Comparison of ENCODE assay signal across 14 cellular contexts in genomic region chr11:46684364-46684763, GRCh38. TPM values are rescaled to one million over a fixed set of nuclear protein-coding genes. Genes with fewer than 3 reads are reported as not detected.
DNase-seq lines count a peak whose midpoint lies in the region; TF ChIP-seq lines count a peak whose summit lies in the region.
"Had no signal": no experiment of that assay in that cellular context is flagged by ENCODE, and none has a peak within 500 bp of the region (broad histone marks: within the 10 kb centered on the region; RNA-seq: fewer than 3 reads in every experiment).

No MANE protein-coding gene starts in this region.

- 72 to 77% (median 74%) methylated on average over 3 of the region's 3 CpGs for WGBS in spleen, 5 donors
- 92% methylated on average over 3 of the region's 3 CpGs for WGBS in mammary epithelial cell (ENCODE audit: low coverage, missing lambda C conversion rate)

- H4K20me1 ChIP-seq in mammary epithelial cell (ENCODE audit: insufficient read depth, low read length), result no peaks in the 10 kb centered on the region

- H3K4me1 ChIP-seq in right atrium auricular region (peaks cover 0 to 50% of the 10 kb centered on the region in 2 donors), spleen (peaks cover 5 to 68% (median 30%) of the 10 kb centered on the region in 6 donors), mammary epithelial cell (ENCODE audit: insufficient read depth, low read length) (peaks cover 33% of the 10 kb centered on the region)

- H3K36me3 ChIP-seq in right atrium auricular region (peaks cover 59% of the 10 kb centered on the region), spleen (peaks cover 0 to 100% (median 76%) of the 10 kb centered on the region in 6 donors), mammary epithelial cell (ENCODE audit: insufficient read depth, low read length) (peaks cover 8% of the 10 kb centered on the region)

- H3K4me3 ChIP-seq in choroid plexus epithelial cell (ENCODE audit: low read depth, low read length) (no peak overlapping the region), right atrium auricular region (no peak overlapping the region), spleen (no peak overlapping the region), mammary epithelial cell (replicated peaks in 1 of 3; ENCODE audit: insufficient read depth in 1 of 3, low read depth in 2 of 3, low read length in 3 of 3) (no peak overlapping the region)
- H3K4me3 ChIP-seq: lung had no signal

- in situ Hi-C loops in KBM-7 (cut with MboI; ENCODE audit: low pct_unique_long_range_greater_than_20kb, low sequenced_read_pairs), result loop anchor here (25.0 kb wide), 1 partner anchor 478 kb away; no protein-coding TSS in a partner anchor
- in situ Hi-C loops in mammary epithelial cell (cut with MboI; ENCODE audit: low sequenced_read_pairs in 2 of 2), result no loop called here

- dilution Hi-C loops in mammary epithelial cell (cut with HindIII; ENCODE audit: low sequenced_read_pairs), result no loop called here

- CTCF ChIA-PET in mammary epithelial cell (lab: Charles Lee; ENCODE audit: low non-redundant PET), result no interaction called here

- intact Hi-C loops in spleen (cut with DNase I; ENCODE audit: low total_unique reads), result no loop called here
- intact Hi-C loops in mammary epithelial cell (cut with micrococcal nuclease), result no loop called here

- H3K79me2 ChIP-seq in mammary epithelial cell (ENCODE audit: insufficient read depth, low read length), result no peaks in the 10 kb centered on the region

- H3K27ac ChIP-seq in right atrium auricular region (peak overlapping the region; percentile 78 to 89), spleen (peak overlapping the region in 5 of 8 donors; percentile 45 to 78 (median 50)), mammary epithelial cell (ENCODE audit: insufficient read depth, low read depth, low read length) (no peak overlapping the region)
- H3K27ac ChIP-seq: VCaP had no signal

- TF ChIP-seq CTCF in choroid plexus epithelial cell (conservative IDR thresholded peaks at IDR 0.05; ENCODE audit: low read depth, low read length), result no peak
- TF ChIP-seq CTCF in right atrium auricular region (IDR thresholded peaks at IDR 0.05), result no peak
- TF ChIP-seq CTCF in spleen (IDR thresholded peaks at IDR 0.05 in 8 of 11, conservative IDR thresholded peaks at IDR 0.05 in 3 of 11), result no peak
- no peak for TF ChIP-seq CTCF in mammary epithelial cell (conservative IDR thresholded peaks at IDR 0.05 in 1 of 2, IDR thresholded peaks at IDR 0.05 in 1 of 2; ENCODE audit: extremely low read depth in 1 of 2, insufficient read depth in 1 of 2, low read depth in 1 of 2, low read length in 2 of 2)

- no peak overlapping the region for H3K4me2 ChIP-seq in mammary epithelial cell (ENCODE audit: insufficient read depth, low read depth, low read length)

- no peak overlapping the region for H2AFZ ChIP-seq in mammary epithelial cell (ENCODE audit: low read depth, low read length)

- no TSS peak for BruUV-seq in mammary epithelial cell (replicated peaks; lab: Mats Ljungman, UMichigan)

- H3K9ac ChIP-seq in mammary epithelial cell (ENCODE audit: insufficient read depth, low read length), result no peak overlapping the region

- TF ChIP-seq POLR2A in spleen (IDR thresholded peaks at IDR 0.05), result no peak

- H3K27me3 ChIP-seq in right atrium auricular region (no peaks in the 10 kb centered on the region), spleen (replicated peaks in 1 of 7) (no peaks in the 10 kb centered on the region), mammary epithelial cell (ENCODE audit: insufficient read depth, low read length) (no peaks in the 10 kb centered on the region)

- DNase-seq in MV-4-11 (lab: John Stamatoyannopoulos, UW) (peak; percentile 46), choroid plexus epithelial cell (ENCODE audit: low read depth) (peak; percentile 34), right atrium auricular region (ENCODE audit: low spot score) (no peak), spleen (no peak), KBM-7 (no peak), mammary epithelial cell (no peak)
- DNase-seq in activated naive CD4-positive, alpha-beta T cell treated with anti-CD3 and anti-CD28 coated beads, Interleukin-2, amount 50 U/mL, for 16 hours, result no peak
- DNase-seq: activated CD8-positive, alpha-beta T cell treated with anti-CD3 and anti-CD28 coated beads, Interleukin-2, amount 10 ng/mL, durations not matched to agents 7 days and 5 days; NCI-H1105; RPMI8226; stimulated activated naive B cell treated with anti-CD40 and anti-IgM and Interleukin-4, amounts not matched to agents 10 μg/mL and 1 μg/mL and 100 μg/mL, for 72 hours; T-cell had no signal

- H3K9me3 ChIP-seq in right atrium auricular region (no peaks in the 10 kb centered on the region), spleen (no peaks in the 10 kb centered on the region), mammary epithelial cell (replicated peaks; ENCODE audit: insufficient read depth, low read length) (no peaks in the 10 kb centered on the region)

RNA-seq across cellular contexts. Expression of gene ARHGAP1, which starts 16.1 kb away (rescaled TPM):
- total RNA-seq in right atrium auricular region (100 to 1,000 TPM in 1 of 2 donors, 10 to 100 TPM in 1; 88.1 to 117 TPM), spleen (100 to 1,000 TPM in 2 of 7 donors, 10 to 100 TPM in 5; 62.5 to 137 (median 88.7) TPM), mammary epithelial cell (100 to 1,000 TPM in 1 of 2 donors, 10 to 100 TPM in 1; 57.2 to 123 TPM)
- polyA plus RNA-seq in spleen (10 to 100 TPM; 13.3 to 26.5 (median 15.5) TPM), mammary epithelial cell (25.5 TPM)
- polyA minus RNA-seq in mammary epithelial cell, result 162 TPM

RNA-seq across cellular contexts. Expression of gene ZNF408, which starts 16.5 kb away (rescaled TPM):
- total RNA-seq in right atrium auricular region (1 to 10 TPM; 6.0 to 9.6 TPM), spleen (10 to 100 TPM in 5 of 7 donors, 1 to 10 TPM in 2; 6.9 to 17.4 (median 10.8) TPM), mammary epithelial cell (10 to 100 TPM; 12.6 to 15.2 TPM)
- polyA plus RNA-seq in spleen (10 to 100 TPM in 1 of 3 donors, 1 to 10 TPM in 2; 4.7 to 10.2 (median 6.1) TPM), mammary epithelial cell (7.2 TPM)
- polyA minus RNA-seq in mammary epithelial cell, result 5.7 TPM

RNA-seq across cellular contexts. Expression of gene F2, which starts 34.6 kb away (rescaled TPM):
- total RNA-seq in right atrium auricular region (not detected), spleen (under 1 TPM in 2 of 7 donors, not detected in 5; 0.23 to 0.33 TPM), mammary epithelial cell (not detected)
- polyA plus RNA-seq in spleen (under 1 TPM in 1 of 3 donors, not detected in 2; 0.03 TPM), mammary epithelial cell (0.03 TPM)
- not detected for polyA minus RNA-seq in mammary epithelial cell

Comparison
In these comparisons a context has a peak if more than half of its experiments do, and no peak if none do; other contexts are left out.
1. DNase-seq: peak in MV-4-11 (single experiment) and choroid plexus epithelial cell (single experiment); none in right atrium auricular region (single experiment), spleen (single experiment), KBM-7 (single experiment), mammary epithelial cell (single experiment) and activated naive CD4-positive, alpha-beta T cell treated with anti-CD3 and anti-CD28 coated beads, Interleukin-2, amount 50 U/mL, for 16 hours (single experiment).